ENCODE assay signal across 9 cellular contexts in the genomic region with DNA sequence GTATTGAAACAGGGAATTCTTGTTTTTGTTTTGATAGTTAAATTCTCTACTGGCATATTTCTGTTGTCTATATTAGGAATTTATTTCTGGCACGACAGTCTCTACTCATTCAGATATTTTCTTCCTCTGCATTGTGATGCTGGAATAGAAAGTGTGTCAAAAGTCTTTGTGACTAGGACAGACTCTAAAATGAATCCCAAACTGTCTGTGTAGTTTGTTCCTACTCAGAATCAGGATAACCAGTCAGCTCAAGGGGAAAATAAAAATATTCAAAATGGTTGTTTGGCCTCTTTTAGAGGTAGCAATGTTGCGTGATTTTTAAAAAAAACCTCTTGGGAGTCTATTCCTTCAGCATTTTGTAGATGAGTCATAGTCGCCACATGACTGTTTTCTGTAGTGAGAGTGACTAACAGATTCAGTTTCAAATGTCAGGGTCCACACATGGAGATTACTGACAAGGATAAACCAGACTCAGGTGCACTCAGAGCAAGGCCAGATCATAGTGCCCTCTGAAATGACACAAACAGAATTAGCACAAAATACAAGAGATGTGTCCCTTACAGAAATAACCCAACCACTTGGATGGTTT. TPM values are rescaled to one million over a fixed set of nuclear protein-coding genes. Genes with fewer than 3 reads are reported as not detected.
DNase-seq lines count a peak whose midpoint lies in the region; ATAC-seq, FAIRE-seq and TF ChIP-seq lines count a peak whose summit lies in the region.
"Had no signal": no experiment of that assay in that cellular context is flagged by ENCODE, and none has a peak within 500 bp of the region (broad histone marks: within the 10 kb centered on the region; RNA-seq: fewer than 3 reads in every experiment).

No MANE protein-coding gene starts in this region.

- H3K4me1 ChIP-seq in astrocyte (ENCODE audit: insufficient read depth, low read length), result no peaks in the 10 kb centered on the region
- H3K4me1 ChIP-seq in urinary bladder (ENCODE audit: insufficient read depth), result no peaks in the 10 kb centered on the region
- no peaks in the 10 kb centered on the region for H3K4me1 ChIP-seq in mucosa of descending colon (ENCODE audit: low read depth)

- H4K20me1 ChIP-seq in astrocyte (ENCODE audit: insufficient read depth, low read length), result no peaks in the 10 kb centered on the region

- H2AFZ ChIP-seq in astrocyte (ENCODE audit: low read depth, low read length), result no peak overlapping the region

- WGBS in urinary bladder, result 62% methylated on average over 3 of the region's 3 CpGs

- no peaks in the 10 kb centered on the region for H3K9me3 ChIP-seq in astrocyte (ENCODE audit: insufficient read depth, low read depth, low read length)
- no peaks in the 10 kb centered on the region for H3K9me3 ChIP-seq in mucosa of descending colon

- ATAC-seq in GM19372 (IDR thresholded peaks at IDR 0.05; ENCODE audit: low read depth, unreplicated experiment) (peak; percentile 97), HG03196 (IDR thresholded peaks at IDR 0.05; ENCODE audit: unreplicated experiment) (peak; percentile 99), mucosa of descending colon (no peak)

- H3K36me3 ChIP-seq in astrocyte (ENCODE audit: insufficient read depth, low read length) (no peaks in the 10 kb centered on the region), urinary bladder (ENCODE audit: insufficient read depth) (no peaks in the 10 kb centered on the region), mucosa of descending colon (ENCODE audit: low read depth) (no peaks in the 10 kb centered on the region)

- peaks cover 21% of the 10 kb centered on the region for H3K27me3 Mint-ChIP-seq in astrocyte (ENCODE audit: low read depth, unreplicated experiment)

- H3K27ac ChIP-seq in astrocyte (ENCODE audit: low read depth, low read length) (no peak overlapping the region), urinary bladder (ENCODE audit: low read depth) (peak overlapping the region; percentile 23)

- peaks cover 10% of the 10 kb centered on the region for H3K4me1 Mint-ChIP-seq in astrocyte (ENCODE audit: low read depth, unreplicated experiment)

- H3K4me2 ChIP-seq in astrocyte (ENCODE audit: low read length), result peak overlapping the region; percentile 11

- H3K9ac ChIP-seq in astrocyte (ENCODE audit: low read length), result no peak overlapping the region

- H3K4me3 ChIP-seq in astrocyte (ENCODE audit: insufficient read depth, low read depth, low read length) (no peak overlapping the region), urinary bladder (ENCODE audit: low read depth, low read length) (no peak overlapping the region), mucosa of descending colon (no peak overlapping the region)

- no peak for TF ChIP-seq CTCF in astrocyte (IDR thresholded peaks at IDR 0.05; ENCODE audit: insufficient read depth, low read depth, low read length)
- no peak for TF ChIP-seq CTCF in mucosa of descending colon (IDR thresholded peaks at IDR 0.05)

- no peak overlapping the region for H3K27ac Mint-ChIP-seq in astrocyte (ENCODE audit: unreplicated experiment)

- FAIRE-seq in astrocyte (lab: Jason Lieb, UNC), result peak; percentile 67

- no peaks in the 10 kb centered on the region for H3K79me2 ChIP-seq in astrocyte (ENCODE audit: insufficient read depth, low read length)

- H3K36me3 Mint-ChIP-seq in astrocyte (ENCODE audit: low read depth, unreplicated experiment), result no peaks in the 10 kb centered on the region

- intact Hi-C loops in mucosa of descending colon (cut with DNase I, micrococcal nuclease), result no loop called here

- DNase-seq in COLO829 (ENCODE audit: low spot score) (peak; percentile 70), astrocyte (ENCODE audit: low read depth) (peak; percentile 74), NCI-H2196 (lab: John Stamatoyannopoulos, UW; ENCODE audit: unreplicated experiment) (no peak), NCI-H345 treated with DMSO at 0.1 percent for 48 hours (lab: John Stamatoyannopoulos, UW; ENCODE audit: unreplicated experiment) (no peak), mucosa of descending colon (no peak)

- no peaks in the 10 kb centered on the region for H3K9me3 Mint-ChIP-seq in astrocyte (ENCODE audit: unreplicated experiment)

- no peak overlapping the region for H3K4me3 Mint-ChIP-seq in astrocyte (ENCODE audit: unreplicated experiment)

- peaks cover 2% of the 10 kb centered on the region for H3K27me3 ChIP-seq in astrocyte (ENCODE audit: insufficient read depth, low read length)

RNA-seq across cellular contexts. Expression of gene SLC7A14, which starts 13.1 kb away (rescaled TPM):
- total RNA-seq in astrocyte (0.23 TPM in 1 of 2 replicates, not detected in the other), urinary bladder (1.8 TPM), mucosa of descending colon (1 to 10 TPM in 1 of 3 donors, under 1 TPM in 2; 0.26 to 2.9 (median 0.29) TPM)
- polyA plus RNA-seq in urinary bladder, result 0.22 TPM
- polyA plus RNA-seq: esophagus had no signal

Comparison
In these comparisons a context has a peak if more than half of its experiments do, and no peak if none do; other contexts are left out.
1. DNase-seq: peak in COLO829 (single experiment) and astrocyte (single experiment); none in NCI-H2196 (single experiment), NCI-H345 treated with DMSO at 0.1 percent for 48 hours (single experiment) and mucosa of descending colon (0 of 3).